17 cellular contexts compared by ENCODE assay signal in genomic region chr20:25476106-25477105, GRCh38.
A peak's percentile ranks its signal among the peaks of the same experiment; 100 is the strongest.
DNase-seq lines count a peak whose midpoint lies in the region; ATAC-seq and TF ChIP-seq lines count a peak whose summit lies in the region.
"Had no signal": no experiment of that assay in that cellular context is flagged by ENCODE, and none has a peak within 500 bp of the region (broad histone marks: within the 10 kb centered on the region; RNA-seq: fewer than 3 reads in every experiment).

No MANE protein-coding gene starts in this region.

- peak overlapping the region in 9 of 11 experiments; percentile 27 to 83 (median 71); a peak in 17 of 22 replicates for H3K27ac ChIP-seq in BLaER1 treated with 17β-estradiol and CSF1 and Interleukin-3, amounts not matched to agents 10 nM and 100 nM
- H3K27ac ChIP-seq in lower lobe of right lung (no peak overlapping the region), coronary artery (no peak overlapping the region)
- H3K27ac ChIP-seq: KMS-11 had no signal

- intact Hi-C loops in lower lobe of right lung (cut with DNase I): no loop called here

- TF ChIP-seq CTCF in chondrocyte (IDR thresholded peaks at IDR 0.05) (no peak), lower lobe of right lung (IDR thresholded peaks at IDR 0.05) (no peak), progenitor cell of endocrine pancreas (IDR thresholded peaks at IDR 0.05; ENCODE audit: unreplicated experiment) (no peak), coronary artery (IDR thresholded peaks at IDR 0.05) (no peak)

- ATAC-seq in lower lobe of right lung: peak; percentile 15 to 23
- no peak for ATAC-seq in GM21528 (IDR thresholded peaks at IDR 0.05; ENCODE audit: low FRiP score, unreplicated experiment)

- peaks cover 15 to 96% (median 85%) of the 10 kb centered on the region in 10 experiments for H3K4me1 ChIP-seq in BLaER1 treated with 17β-estradiol and CSF1 and Interleukin-3, amounts not matched to agents 10 nM and 100 nM
- H3K4me1 ChIP-seq in lower lobe of right lung: no peaks in the 10 kb centered on the region

- peak overlapping the region; percentile 3 to 66 (median 54); a peak in 19 of 20 replicates for H3K4me3 ChIP-seq in BLaER1 treated with 17β-estradiol and CSF1 and Interleukin-3, amounts not matched to agents 10 nM and 100 nM
- H3K4me3 ChIP-seq in lower lobe of right lung (no peak overlapping the region), coronary artery (no peak overlapping the region)

- no peaks in the 10 kb centered on the region; a peak in 2 of 22 replicates for H4K20me1 ChIP-seq in BLaER1 treated with 17β-estradiol and CSF1 and Interleukin-3, amounts not matched to agents 10 nM and 100 nM

- H3K27me3 ChIP-seq in BLaER1 treated with 17β-estradiol and CSF1 and Interleukin-3, amounts not matched to agents 10 nM and 100 nM: peaks cover 0 to 23% (median 0%) of the 10 kb centered on the region in 11 experiments; a peak in 5 of 22 replicates
- H3K27me3 ChIP-seq in lower lobe of right lung (ENCODE audit: low read depth): no peaks in the 10 kb centered on the region

- peaks cover 0 to 7% (median 0%) of the 10 kb centered on the region in 11 experiments; a peak in 3 of 22 replicates for H3K36me3 ChIP-seq in BLaER1 treated with 17β-estradiol and CSF1 and Interleukin-3, amounts not matched to agents 10 nM and 100 nM
- peaks cover 21% of the 10 kb centered on the region for H3K36me3 ChIP-seq in lower lobe of right lung

- peak overlapping the region; percentile 77 to 96 (median 93) for H3K4me2 ChIP-seq in BLaER1 treated with 17β-estradiol and CSF1 and Interleukin-3, amounts not matched to agents 10 nM and 100 nM
- H3K4me2 ChIP-seq: KMS-11 had no signal

- H3K27ac Mint-ChIP-seq in chondrocyte (ENCODE audit: unreplicated experiment) (no peak overlapping the region), progenitor cell of endocrine pancreas (peak overlapping the region; percentile 74), immature natural killer cell (no peak overlapping the region)

- H3K9me3 ChIP-seq in BLaER1 treated with 17β-estradiol and CSF1 and Interleukin-3, amounts not matched to agents 10 nM and 100 nM (replicated peaks in 1 of 11): peaks cover 0 to 6% (median 4%) of the 10 kb centered on the region in 11 experiments; a peak in 8 of 22 replicates
- H3K9me3 ChIP-seq in lower lobe of right lung: no peaks in the 10 kb centered on the region

- peak overlapping the region in 10 of 11 experiments; percentile 21 to 84 (median 68); a peak in 19 of 22 replicates for H3K9ac ChIP-seq in BLaER1 treated with 17β-estradiol and CSF1 and Interleukin-3, amounts not matched to agents 10 nM and 100 nM
- H3K9ac ChIP-seq: KMS-11 had no signal

- DNase-seq in chondrocyte (ENCODE audit: low spot score) (peak; percentile 87), lower lobe of right lung (no peak), progenitor cell of endocrine pancreas (ENCODE audit: low spot score, unreplicated experiment) (no peak), HEK293T (ENCODE audit: extremely low spot score) (no peak), immature natural killer cell (no peak), coronary artery (ENCODE audit: low spot score) (no peak)
- DNase-seq: C1 segment of cervical spinal cord, H7, MV-4-11, NCI-H1694 treated with DMSO at 0.1 percent for 48 hours, NCI-H748 treated with DMSO at 0.1 percent for 48 hours, OCI-M1, RPMI8226, SIG-M5 had no signal

- CTCF ChIA-PET in HEK293T (lab: Yijun Ruan, JAX): no interaction called here

- H3K4me1 Mint-ChIP-seq in chondrocyte (ENCODE audit: low read depth) (no peaks in the 10 kb centered on the region), progenitor cell of endocrine pancreas (ENCODE audit: low read depth) (no peaks in the 10 kb centered on the region), immature natural killer cell (no peaks in the 10 kb centered on the region)

- H3K9me3 Mint-ChIP-seq in chondrocyte (ENCODE audit: low read depth) (no peaks in the 10 kb centered on the region), progenitor cell of endocrine pancreas (ENCODE audit: low read depth) (no peaks in the 10 kb centered on the region), immature natural killer cell (no peaks in the 10 kb centered on the region)

- H3K36me3 Mint-ChIP-seq in chondrocyte (ENCODE audit: low read depth) (peaks cover 23% of the 10 kb centered on the region), progenitor cell of endocrine pancreas (ENCODE audit: insufficient read depth) (peaks cover 25% of the 10 kb centered on the region), immature natural killer cell (no peaks in the 10 kb centered on the region)

- POLR2A ChIA-PET in HEK293T (lab: Yijun Ruan, JAX): no interaction called here

- H3K4me3 Mint-ChIP-seq in chondrocyte (ENCODE audit: unreplicated experiment) (no peak overlapping the region), progenitor cell of endocrine pancreas (ENCODE audit: low read depth) (no peak overlapping the region), immature natural killer cell (no peak overlapping the region)

- H3K27me3 Mint-ChIP-seq in chondrocyte (ENCODE audit: low read depth) (no peaks in the 10 kb centered on the region), progenitor cell of endocrine pancreas (no peaks in the 10 kb centered on the region), immature natural killer cell (ENCODE audit: low read depth in 3 of 3) (peaks cover 0 to 4% (median 4%) of the 10 kb centered on the region in 3 donors)

TF ChIP-seq in HEK293T, 16 proteins besides CTCF, POLR2A, EP300 and RAD21:
- no peak for TF ChIP-seq FOXK2 (IDR thresholded peaks at IDR 0.05)
- no peak for TF ChIP-seq FOXM1 (IDR thresholded peaks at IDR 0.05; ENCODE audit: borderline replicate concordance)
- TF ChIP-seq PKNOX1 (IDR thresholded peaks at IDR 0.05): no peak
- TF ChIP-seq ZNF384 (IDR thresholded peaks at IDR 0.05): no peak

Comparison
In these comparisons a context has a peak if more than half of its experiments do, and no peak if none do; other contexts are left out.
1. H3K27ac ChIP-seq: peak in BLaER1 treated with 17β-estradiol and CSF1 and Interleukin-3, amounts not matched to agents 10 nM and 100 nM (9 of 11); none in lower lobe of right lung (single experiment) and coronary artery (0 of 2).
2. H3K4me3 ChIP-seq: peak in BLaER1 treated with 17β-estradiol and CSF1 and Interleukin-3, amounts not matched to agents 10 nM and 100 nM (10 of 10); none in lower lobe of right lung (single experiment) and coronary artery (single experiment).